13 cellular contexts compared by ENCODE assay signal in genomic region chr3:129599073-129599472, GRCh38. TPM values are rescaled to one million over a fixed set of nuclear protein-coding genes. Genes with fewer than 3 reads are reported as not detected.
DNase-seq lines count a peak whose midpoint lies in the region; ATAC-seq, FAIRE-seq and TF ChIP-seq lines count a peak whose summit lies in the region.
"Had no signal": no experiment of that assay in that cellular context is flagged by ENCODE, and none has a peak within 500 bp of the region (broad histone marks: within the 10 kb centered on the region; RNA-seq: fewer than 3 reads in every experiment).

No MANE protein-coding gene starts in this region.

- POLR2A ChIA-PET in GM10248 (lab: Yijun Ruan, JAX), result no interaction called here

- no peaks in the 10 kb centered on the region for H3K27me3 ChIP-seq in left ventricle myocardium inferior (ENCODE audit: low read depth)
- no peaks in the 10 kb centered on the region for H3K27me3 ChIP-seq in uterus

- H3K36me3 ChIP-seq in left ventricle myocardium inferior, result no peaks in the 10 kb centered on the region
- H3K36me3 ChIP-seq in uterus, result no peaks in the 10 kb centered on the region

- intact Hi-C loops in left ventricle myocardium inferior (cut with micrococcal nuclease) (no loop called here), Right ventricle myocardium superior (cut with DNase I) (loop anchor here (5.0 kb wide), 1 partner anchor 107 kb away; no protein-coding TSS in a partner anchor), uterus (cut with DNase I; ENCODE audit: low total_unique reads) (no loop called here)

- TF ChIP-seq CTCF in left ventricle myocardium inferior (IDR thresholded peaks at IDR 0.05; ENCODE audit: borderline replicate concordance), result no peak
- TF ChIP-seq CTCF in endothelial cell (IDR thresholded peaks at IDR 0.05; ENCODE audit: unreplicated experiment), result no peak
- TF ChIP-seq CTCF in neural crest cell (conservative IDR thresholded peaks at IDR 0.05), result no peak
- TF ChIP-seq CTCF in uterus (IDR thresholded peaks at IDR 0.05), result no peak
- TF ChIP-seq CTCF in GM10248 (IDR thresholded peaks at IDR 0.05; ENCODE audit: control extremely low read depth, extremely low read depth, low read depth, missing control alignments), result no peak

- H3K27me3 Mint-ChIP-seq in endothelial cell (ENCODE audit: unreplicated experiment) (peaks cover 18% of the 10 kb centered on the region), neural crest cell (ENCODE audit: low read depth) (peaks cover 9% of the 10 kb centered on the region)

- H3K4me1 ChIP-seq in left ventricle myocardium inferior, result peaks cover 98% of the 10 kb centered on the region
- H3K4me1 ChIP-seq in uterus, result peaks cover 18 to 47% of the 10 kb centered on the region in 2 donors

- DNase-seq in left ventricle myocardium inferior (no peak), Right ventricle myocardium superior (no peak), endothelial cell (ENCODE audit: low spot score) (no peak), neural crest cell (ENCODE audit: low read depth, low spot score) (no peak), uterus (no peak), urothelium cell line (ENCODE audit: low spot score) (no peak), GM10248 (ENCODE audit: extremely low spot score) (no peak)
- DNase-seq: activated CD8-positive, alpha-beta memory T cell treated with anti-CD3 and anti-CD28 coated beads, Interleukin-2, amount 50 U/mL, for 48 hours; NCI-H446; stimulated activated CD4-positive, alpha-beta T cell treated with anti-CD3 and anti-CD28 coated beads, Interleukin-1b, Interleukin-23, amount 100 ng/mL, for 48 hours; stimulated activated naive CD8-positive, alpha-beta T cell treated with anti-CD3 and anti-CD28 coated beads, Interleukin-15, Interleukin-2, amounts not matched to agents 100 U/mL and 50 U/mL, for 24 hours had no signal

- H3K9me3 Mint-ChIP-seq in endothelial cell (ENCODE audit: unreplicated experiment) (no peaks in the 10 kb centered on the region), neural crest cell (no peaks in the 10 kb centered on the region)

- H3K27ac Mint-ChIP-seq in endothelial cell (ENCODE audit: unreplicated experiment) (peak overlapping the region; percentile 94), neural crest cell (ENCODE audit: unreplicated experiment) (no peak overlapping the region)

- CTCF ChIA-PET in GM10248 (lab: Yijun Ruan, JAX), result interaction anchor here (1.4 kb wide), 1 partner anchor 9 kb away, joined by 3 read pairs; no protein-coding TSS in a partner anchor

- no peak for TF ChIP-seq POLR2A in uterus (IDR thresholded peaks at IDR 0.05)

- no peaks in the 10 kb centered on the region for H3K9me3 ChIP-seq in left ventricle myocardium inferior (replicated peaks)
- no peaks in the 10 kb centered on the region for H3K9me3 ChIP-seq in uterus

- H3K4me3 Mint-ChIP-seq in endothelial cell (ENCODE audit: unreplicated experiment) (peak overlapping the region; percentile 100), neural crest cell (peak overlapping the region; percentile 51)

- H3K4me3 ChIP-seq in left ventricle myocardium inferior (peak overlapping the region; percentile 82), uterus (no peak overlapping the region)

- H3K4me1 Mint-ChIP-seq in endothelial cell (ENCODE audit: unreplicated experiment) (peaks cover 84% of the 10 kb centered on the region), neural crest cell (peaks cover 59% of the 10 kb centered on the region)

- no peak for FAIRE-seq in urothelium cell line (lab: Jason Lieb, UNC)

- peak overlapping the region; percentile 96 for H3K27ac ChIP-seq in left ventricle myocardium inferior (replicated peaks)
- H3K27ac ChIP-seq in uterus, result peak overlapping the region; percentile 84 to 97

- ATAC-seq in Right ventricle myocardium superior (ENCODE audit: poor library complexity), result no peak
- ATAC-seq in HG02840 (IDR thresholded peaks at IDR 0.05; ENCODE audit: low FRiP score, unreplicated experiment), result no peak
- ATAC-seq: stimulated activated naive CD8-positive, alpha-beta T cell treated with anti-CD3 and anti-CD28 coated beads, Interleukin-15, Interleukin-2, amounts not matched to agents 100 U/mL and 50 U/mL, for 24 hours had no signal

- H3K36me3 Mint-ChIP-seq in endothelial cell (ENCODE audit: low read depth, unreplicated experiment), result peaks cover 53% of the 10 kb centered on the region
- H3K36me3 Mint-ChIP-seq in neural crest cell (ENCODE audit: low read depth), result no peaks in the 10 kb centered on the region

RNA-seq across cellular contexts. Expression of gene PLXND1, which starts 7.4 kb away (rescaled TPM):
- total RNA-seq in left ventricle myocardium inferior, result 45.5 TPM
- total RNA-seq in Right ventricle myocardium superior, result 53.1 TPM
- total RNA-seq in endothelial cell (ENCODE audit: unreplicated experiment), result 1,753 TPM
- 39.4 and 44.3 TPM in 2 replicates for total RNA-seq in neural crest cell
- 100 to 1,000 TPM in 3 of 4 donors, 10 to 100 TPM in 1; 54.7 to 343 (median 121) TPM for total RNA-seq in uterus

RNA-seq across cellular contexts. Expression of gene H1-8, which starts 56.1 kb away (rescaled TPM):
- total RNA-seq in left ventricle myocardium inferior (not detected), Right ventricle myocardium superior (not detected), endothelial cell (ENCODE audit: unreplicated experiment) (2.7 TPM), neural crest cell (not detected in 2 replicates), uterus (not detected)
- total RNA-seq: Daoy had no signal
